ENCODE assay signal across 8 cellular contexts in genomic region chr16:2035431-2036199, GRCh38.
DNase-seq lines count a peak whose midpoint lies in the region; ATAC-seq and TF ChIP-seq lines count a peak whose summit lies in the region.

No MANE protein-coding gene starts in this region.

- CTCF ChIA-PET in RWPE1 (lab: Yijun Ruan, JAX), result interaction anchor here (0.7 kb wide), 1 partner anchor 12 kb away, joined by 3 read pairs; no protein-coding TSS in a partner anchor

- peak overlapping the region; percentile 59 for H3K27ac ChIP-seq in RWPE1

- H3K4me3 ChIP-seq in skeletal muscle cell (ENCODE audit: low read depth, low read length), result no peak overlapping the region

- TF ChIP-seq CTCF in RWPE1 (conservative IDR thresholded peaks at IDR 0.05; ENCODE audit: low read depth), result no peak

- ATAC-seq in HG03025 (IDR thresholded peaks at IDR 0.05; ENCODE audit: low FRiP score, unreplicated experiment) (no peak), GM19463 (IDR thresholded peaks at IDR 0.05; ENCODE audit: unreplicated experiment) (no peak), GM18858 (IDR thresholded peaks at IDR 0.05; ENCODE audit: unreplicated experiment) (no peak), HG03175 (IDR thresholded peaks at IDR 0.05; ENCODE audit: unreplicated experiment) (no peak)

- DNase-seq in GM04504 (ENCODE audit: low read depth), result peak; percentile 74
- DNase-seq in RWPE1 (ENCODE audit: low spot score), result no peak
- DNase-seq in glomerular visceral epithelial cell (ENCODE audit: extremely low spot score), result peak; percentile 80
- DNase-seq in skeletal muscle cell (ENCODE audit: low read depth), result peak; percentile 39

- POLR2A ChIA-PET in RWPE1 (lab: Yijun Ruan, JAX; ENCODE audit: low non-redundant PET), result no interaction called here
